Comparison of ENCODE assay signal across 14 cellular contexts in the genomic region with DNA sequence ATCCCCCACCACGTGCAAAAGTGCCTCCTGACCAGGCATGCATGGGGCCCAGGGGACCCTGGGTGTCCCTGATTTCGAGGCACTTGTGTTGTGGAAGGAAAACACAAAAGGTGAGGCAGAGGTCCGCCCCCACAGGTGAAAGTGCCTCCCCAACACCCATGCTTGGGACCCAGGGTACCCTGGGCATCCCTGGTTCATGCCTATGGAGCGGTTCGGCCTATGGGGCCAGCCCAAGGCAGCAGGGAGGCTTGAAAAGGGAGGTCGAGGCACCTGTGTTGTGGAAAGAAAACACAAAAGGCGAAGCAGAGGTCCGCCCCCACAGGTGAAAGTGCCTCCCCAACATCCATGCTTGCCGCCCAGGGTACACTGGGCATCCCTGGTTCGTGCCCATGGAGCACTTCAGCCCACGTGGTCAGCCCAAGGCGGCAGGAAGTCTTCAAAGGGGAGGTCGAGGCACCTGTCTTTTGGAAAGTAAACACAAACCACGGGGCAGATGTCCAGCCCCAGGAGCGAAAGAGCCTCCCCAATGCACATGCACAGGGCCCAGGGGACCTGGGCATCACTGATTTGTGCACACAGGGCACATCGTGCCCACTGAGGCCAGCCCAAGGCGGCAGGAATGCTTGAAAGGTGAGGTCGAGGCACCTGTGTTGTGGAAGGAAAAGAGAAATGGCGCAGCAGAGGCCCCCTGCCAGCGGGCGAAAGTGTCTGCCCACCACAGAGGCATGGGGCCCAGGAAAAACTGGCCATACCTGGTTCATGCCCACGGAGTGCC.
DNase-seq lines count a peak whose midpoint lies in the region; ATAC-seq and TF ChIP-seq lines count a peak whose summit lies in the region.
"Had no signal": no experiment of that assay in that cellular context is flagged by ENCODE, and none has a peak within 500 bp of the region (broad histone marks: within the 10 kb centered on the region; RNA-seq: fewer than 3 reads in every experiment).

No MANE protein-coding gene starts in this region.

- H3K27me3 ChIP-seq in SK-N-SH (ENCODE audit: insufficient read depth) (peaks cover 27% of the 10 kb centered on the region; the same call in 1 of the 2 replicates), gastrocnemius medialis (no peaks in the 10 kb centered on the region)
- H3K27me3 ChIP-seq: hepatocyte had no signal

- no peaks in the 10 kb centered on the region for H3K79me2 ChIP-seq in SK-N-SH (ENCODE audit: insufficient read depth)
- H3K79me2 ChIP-seq: hepatocyte had no signal

- in situ Hi-C loops in gastrocnemius medialis (cut with MboI; ENCODE audit: low sequenced_read_pairs in 4 of 4) = no loop called here

- H3K36me3 Mint-ChIP-seq in activated CD4-positive, alpha-beta memory T cell treated with anti-CD3 and anti-CD28 coated beads for 36 hours = no peaks in the 10 kb centered on the region
- H3K36me3 Mint-ChIP-seq: T-cell had no signal

- POLR2A ChIA-PET in SK-N-SH (lab: Yijun Ruan, JAX) = no interaction called here
- POLR2A ChIA-PET in activated CD4-positive, alpha-beta memory T cell treated with anti-CD3 and anti-CD28 coated beads for 36 hours (lab: Charles Lee) = no interaction called here

- H3K9me3 ChIP-seq in SK-N-SH (no peaks in the 10 kb centered on the region), gastrocnemius medialis (no peaks in the 10 kb centered on the region)

- peaks cover 25% of the 10 kb centered on the region for H3K9me3 Mint-ChIP-seq in activated CD4-positive, alpha-beta memory T cell treated with anti-CD3 and anti-CD28 coated beads for 36 hours

- H3K4me3 ChIP-seq in SK-N-SH (ENCODE audit: low read depth in 2 of 2, low read length in 1 of 2) (no peak overlapping the region), gastrocnemius medialis (no peak overlapping the region)
- H3K4me3 ChIP-seq: hepatocyte, thoracic aorta had no signal

- H2AFZ ChIP-seq in SK-N-SH (ENCODE audit: low read depth) = no peak overlapping the region
- H2AFZ ChIP-seq: hepatocyte had no signal

- TF ChIP-seq EP300 in SK-N-SH (IDR thresholded peaks at IDR 0.05; ENCODE audit: borderline replicate concordance in 1 of 2, low read depth in 1 of 2, low read length in 1 of 2) = no peak

- peak; percentile 0 for DNase-seq in SK-N-SH
- peak; percentile 6 for DNase-seq in activated CD4-positive, alpha-beta memory T cell treated with anti-CD3 and anti-CD28 coated beads for 36 hours
- DNase-seq in left ventricle myocardium superior = peak; percentile 6
- peak; percentile 1 for DNase-seq in gastrocnemius medialis
- no peak for DNase-seq in NCI-H1436 (lab: John Stamatoyannopoulos, UW)
- DNase-seq: mesenchymal stem cell had no signal

- H3K4me1 ChIP-seq in SK-N-SH (ENCODE audit: control insufficient read depth in 1 of 2, insufficient read depth in 2 of 2, low read depth in 1 of 2, low read length in 1 of 2) (no peaks in the 10 kb centered on the region), gastrocnemius medialis (no peaks in the 10 kb centered on the region)

- no peak overlapping the region for H3K27ac Mint-ChIP-seq in activated CD4-positive, alpha-beta memory T cell treated with anti-CD3 and anti-CD28 coated beads for 36 hours
- H3K27ac Mint-ChIP-seq: activated CD8-positive, alpha-beta T cell treated with anti-CD3 and anti-CD28 coated beads, Interleukin-2, amount 10 ng/mL, durations not matched to agents 7 days and 5 days; T-cell had no signal

- CTCF ChIA-PET in SK-N-SH (lab: Yijun Ruan, JAX) = no interaction called here
- CTCF ChIA-PET in activated CD4-positive, alpha-beta memory T cell treated with anti-CD3 and anti-CD28 coated beads for 36 hours (lab: Charles Lee) = no interaction called here

- intact Hi-C loops in activated CD4-positive, alpha-beta memory T cell treated with anti-CD3 and anti-CD28 coated beads for 36 hours (cut with micrococcal nuclease) = no loop called here
- intact Hi-C loops in left ventricle myocardium superior (cut with micrococcal nuclease) = no loop called here
- intact Hi-C loops in gastrocnemius medialis (cut with DNase I; ENCODE audit: low total_unique reads) = no loop called here

- ATAC-seq in SK-N-SH treated with all-trans-retinoic acid at 6 μM for 48 hours (no peak), left ventricle myocardium superior (no peak), gastrocnemius medialis (no peak), GM19324 (IDR thresholded peaks at IDR 0.05; ENCODE audit: low FRiP score, unreplicated experiment) (no peak), GM18511 (IDR thresholded peaks at IDR 0.05; ENCODE audit: unreplicated experiment) (no peak)
- ATAC-seq: activated CD8-positive, alpha-beta T cell treated with anti-CD3 and anti-CD28 coated beads, Interleukin-2, amount 10 ng/mL, durations not matched to agents 7 days and 5 days; T-cell had no signal

- no peak for TF ChIP-seq POLR2A in gastrocnemius medialis (IDR thresholded peaks at IDR 0.05)

- H3K36me3 ChIP-seq in SK-N-SH (replicated peaks in 1 of 2; ENCODE audit: control insufficient read depth in 1 of 2, insufficient read depth in 2 of 2, low read length in 1 of 2) = no peaks in the 10 kb centered on the region
- H3K36me3 ChIP-seq in gastrocnemius medialis = no peaks in the 10 kb centered on the region
- H3K36me3 ChIP-seq: thoracic aorta had no signal

- WGBS in SK-N-SH (ENCODE audit: low lambda C conversion rate) = 2% methylated on average over 17 of the region's 22 CpGs

- no peak overlapping the region for H3K27ac ChIP-seq in SK-N-SH (ENCODE audit: low read depth in 2 of 2, low read length in 1 of 2)
- no peak overlapping the region for H3K27ac ChIP-seq in gastrocnemius medialis
- H3K27ac ChIP-seq: 22Rv1, hepatocyte, thoracic aorta had no signal

- no peaks in the 10 kb centered on the region for H3K27me3 Mint-ChIP-seq in activated CD4-positive, alpha-beta memory T cell treated with anti-CD3 and anti-CD28 coated beads for 36 hours
- H3K27me3 Mint-ChIP-seq: T-cell had no signal

- no peaks in the 10 kb centered on the region for H4K20me1 ChIP-seq in SK-N-SH (ENCODE audit: insufficient read depth)

- H3K4me1 Mint-ChIP-seq in activated CD4-positive, alpha-beta memory T cell treated with anti-CD3 and anti-CD28 coated beads for 36 hours (ENCODE audit: low read depth) = no peaks in the 10 kb centered on the region
- H3K4me1 Mint-ChIP-seq: T-cell had no signal

- no peak overlapping the region for H3K4me3 Mint-ChIP-seq in activated CD4-positive, alpha-beta memory T cell treated with anti-CD3 and anti-CD28 coated beads for 36 hours
- H3K4me3 Mint-ChIP-seq: activated CD8-positive, alpha-beta T cell treated with anti-CD3 and anti-CD28 coated beads, Interleukin-2, amount 10 ng/mL, durations not matched to agents 7 days and 5 days; T-cell had no signal

- no peak for TF ChIP-seq RAD21 in SK-N-SH (IDR thresholded peaks at IDR 0.05; ENCODE audit: low read length)

- no peak overlapping the region for H3K9ac ChIP-seq in SK-N-SH

- no peaks in the 10 kb centered on the region for H3K9me2 ChIP-seq in SK-N-SH

- no peak for TF ChIP-seq CTCF in SK-N-SH (IDR thresholded peaks at IDR 0.05)
- no peak for TF ChIP-seq CTCF in gastrocnemius medialis (IDR thresholded peaks at IDR 0.05 in 4 of 5, conservative IDR thresholded peaks at IDR 0.05 in 1 of 5)

- no peak overlapping the region for H3K4me2 ChIP-seq in SK-N-SH
- H3K4me2 ChIP-seq: hepatocyte had no signal

- no peaks in the 10 kb centered on the region for H3F3A ChIP-seq in SK-N-SH (replicated peaks; ENCODE audit: insufficient read depth)

TF ChIP-seq in SK-N-SH, 30 proteins besides CTCF, POLR2A, EP300 and RAD21 (continues in another document):
- no peak for TF ChIP-seq ZBTB33 (IDR thresholded peaks at IDR 0.05; ENCODE audit: borderline replicate concordance, low read depth)
- TF ChIP-seq EZH2phosphoT487 (IDR thresholded peaks at IDR 0.05; ENCODE audit: borderline replicate concordance, low read depth) = no peak
- no peak for TF ChIP-seq SMC3 (IDR thresholded peaks at IDR 0.05; ENCODE audit: low read depth, low read length)
- TF ChIP-seq TEAD4 (IDR thresholded peaks at IDR 0.05; ENCODE audit: borderline replicate concordance, insufficient read depth) = no peak

TF ChIP-seq in SK-N-SH treated with all-trans-retinoic acid at 6 μM for 48 hours, 23 proteins besides CTCF, POLR2A, EP300 and RAD21 (continues in another document):
- TF ChIP-seq ZNF70 (CRISPR knock-in tag; IDR thresholded peaks at IDR 0.05) (no peak), GLIS3 (CRISPR knock-in tag; IDR thresholded peaks at IDR 0.05) (no peak), ZC3H10 (CRISPR knock-in tag; IDR thresholded peaks at IDR 0.05) (no peak), ZFP3 (CRISPR knock-in tag; IDR thresholded peaks at IDR 0.05) (no peak), ISL1 (CRISPR knock-in tag; IDR thresholded peaks at IDR 0.05) (no peak), CREB5 (CRISPR knock-in tag; IDR thresholded peaks at IDR 0.05; ENCODE audit: low read depth) (no peak), BACH2 (CRISPR knock-in tag; IDR thresholded peaks at IDR 0.05; ENCODE audit: borderline replicate concordance) (no peak), PPARA (CRISPR knock-in tag; IDR thresholded peaks at IDR 0.05; ENCODE audit: borderline replicate concordance) (no peak), ARNTL (CRISPR knock-in tag; IDR thresholded peaks at IDR 0.05; ENCODE audit: borderline replicate concordance, low read depth) (no peak)
- TF ChIP-seq, protein P1, sequence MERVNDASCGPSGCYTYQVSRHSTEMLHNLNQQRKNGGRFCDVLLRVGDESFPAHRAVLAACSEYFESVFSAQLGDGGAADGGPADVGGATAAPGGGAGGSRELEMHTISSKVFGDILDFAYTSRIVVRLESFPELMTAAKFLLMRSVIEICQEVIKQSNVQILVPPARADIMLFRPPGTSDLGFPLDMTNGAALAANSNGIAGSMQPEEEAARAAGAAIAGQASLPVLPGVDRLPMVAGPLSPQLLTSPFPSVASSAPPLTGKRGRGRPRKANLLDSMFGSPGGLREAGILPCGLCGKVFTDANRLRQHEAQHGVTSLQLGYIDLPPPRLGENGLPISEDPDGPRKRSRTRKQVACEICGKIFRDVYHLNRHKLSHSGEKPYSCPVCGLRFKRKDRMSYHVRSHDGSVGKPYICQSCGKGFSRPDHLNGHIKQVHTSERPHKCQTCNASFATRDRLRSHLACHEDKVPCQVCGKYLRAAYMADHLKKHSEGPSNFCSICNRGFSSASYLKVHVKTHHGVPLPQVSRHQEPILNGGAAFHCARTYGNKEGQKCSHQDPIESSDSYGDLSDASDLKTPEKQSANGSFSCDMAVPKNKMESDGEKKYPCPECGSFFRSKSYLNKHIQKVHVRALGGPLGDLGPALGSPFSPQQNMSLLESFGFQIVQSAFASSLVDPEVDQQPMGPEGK (CRISPR knock-in tag; IDR thresholded peaks at IDR 0.05; ENCODE audit: borderline replicate concordance) = no peak
